In the genomic region with DNA sequence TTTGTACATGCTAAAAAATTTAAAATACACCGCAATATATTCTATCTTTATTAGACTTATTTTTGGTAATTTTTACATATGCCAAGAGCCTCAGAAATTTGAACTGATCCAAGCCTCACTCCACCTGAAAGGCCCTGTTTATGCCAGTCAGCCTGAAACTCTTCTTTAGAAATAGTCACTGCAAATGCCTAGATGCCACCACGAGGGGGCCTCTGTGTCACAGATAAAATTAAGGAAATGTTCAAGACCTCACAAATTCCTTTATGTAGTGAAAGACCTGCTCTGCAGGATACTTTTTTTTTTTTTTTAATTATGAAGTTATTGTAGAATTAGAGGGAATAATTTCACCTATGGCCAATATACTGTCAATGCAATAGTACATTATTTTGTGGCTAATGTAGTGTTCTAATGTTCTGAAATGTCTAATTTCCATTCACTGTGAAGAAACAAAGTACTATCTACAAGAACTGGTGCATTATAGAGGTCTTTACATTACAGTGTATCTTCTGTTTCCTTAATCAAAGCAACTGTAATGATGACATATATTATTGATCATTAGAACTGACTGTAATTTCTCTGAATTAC, we compare ENCODE assay signal across 8 cellular contexts.
DNase-seq lines count a peak whose midpoint lies in the region; ATAC-seq and TF ChIP-seq lines count a peak whose summit lies in the region.

No MANE protein-coding gene starts in this region.

- peak; percentile 65 for ATAC-seq in GM21723 (IDR thresholded peaks at IDR 0.05; ENCODE audit: unreplicated experiment)

- DNase-seq in DMS53 treated with DMSO at 0.1 percent for 48 hours (lab: John Stamatoyannopoulos, UW; ENCODE audit: unreplicated experiment) (peak; percentile 76), LNCaP clone FGC (ENCODE audit: low read depth) (peak; percentile 28), T-helper 9 cell (peak; percentile 65), astrocyte of the hippocampus (ENCODE audit: low read depth, low spot score) (peak; percentile 79), iPS-NIHi7 (ENCODE audit: extremely low spot score) (peak; percentile 32), mesenteric fat pad (ENCODE audit: low spot score) (no peak)
- peak; percentile 34 to 55 (median 48) for DNase-seq in stimulated activated CD4-positive, alpha-beta T cell treated with anti-CD3 and anti-CD28 coated beads, Interleukin-1b, Interleukin-23, amount 100 ng/mL, for 24 hours (ENCODE audit: low read depth in 4 of 4, low spot score in 1 of 4)

- H3K4me3 ChIP-seq in LNCaP clone FGC (ENCODE audit: low read depth, low read length) = no peak overlapping the region

- TF ChIP-seq CTCF in LNCaP clone FGC (IDR thresholded peaks at IDR 0.05; ENCODE audit: control insufficient read depth, extremely low read depth, insufficient read depth) = peak; percentile 74
